9 cellular contexts compared by ENCODE assay signal in the genomic region with DNA sequence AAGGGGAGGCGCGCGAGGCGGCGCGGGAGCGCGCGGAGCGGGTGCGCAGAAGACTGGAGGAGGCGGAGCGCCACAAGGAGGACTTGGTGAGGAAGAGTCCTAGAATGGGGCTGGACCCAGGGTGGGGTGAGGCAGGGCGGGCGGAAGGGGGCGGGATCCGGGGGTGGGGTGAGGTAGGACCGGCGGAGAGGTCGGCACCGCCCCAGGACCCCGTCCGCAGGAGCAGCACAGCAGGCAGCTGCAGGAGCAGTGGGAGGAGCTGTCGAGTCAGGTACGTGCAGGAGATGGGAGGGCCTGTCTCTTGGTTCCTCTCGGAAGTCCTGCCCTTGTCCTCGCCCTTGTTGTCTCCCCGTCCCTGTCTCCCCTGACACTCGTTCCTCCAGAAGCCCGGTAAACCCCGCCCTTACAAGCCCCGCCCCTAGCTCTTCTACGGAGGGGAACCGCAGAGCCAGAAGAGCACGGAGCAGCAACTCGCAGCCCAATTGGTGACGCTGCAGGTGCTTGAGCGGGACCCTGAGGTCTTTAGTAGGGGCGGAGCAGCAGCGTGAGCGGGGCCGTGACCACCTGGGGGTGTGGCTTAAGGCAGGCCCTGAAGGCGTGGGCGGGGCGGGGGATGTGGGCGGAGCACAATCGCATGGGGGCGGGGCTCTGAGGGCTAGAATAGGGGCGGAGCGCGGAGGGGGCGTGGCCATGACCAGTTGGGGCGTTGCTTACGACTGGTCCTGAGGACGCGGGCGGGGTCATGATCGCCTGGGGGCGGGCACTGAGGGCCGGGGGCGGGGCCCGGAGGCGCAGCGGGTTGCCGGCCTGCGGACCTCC. TPM values are rescaled to one million over a fixed set of nuclear protein-coding genes. Genes with fewer than 3 reads are reported as not detected.
DNase-seq lines count a peak whose midpoint lies in the region; ATAC-seq and TF ChIP-seq lines count a peak whose summit lies in the region.
"Not testable (repeated sequence)": the region's sequence is repeated elsewhere in the genome, so short reads cannot be mapped to it uniquely, and the experiment has no call there.
"Had no signal": no experiment of that assay in that cellular context is flagged by ENCODE, and none has a peak within 500 bp of the region (broad histone marks: within the 10 kb centered on the region; RNA-seq: fewer than 3 reads in every experiment).

No MANE protein-coding gene starts in this region.

- in situ Hi-C loops in gastrocnemius medialis (cut with MboI; ENCODE audit: low sequenced_read_pairs in 4 of 4) = not testable (repeated sequence)

- peak overlapping the region in 1 of 4 donors; percentile 39 for H3K27ac ChIP-seq in gastrocnemius medialis
- H3K27ac ChIP-seq in testis = not testable (repeated sequence)

- WGBS in testis, 2 donors = no CpG with 5 or more reads among the region's 66 CpGs

- peak; percentile 79 for DNase-seq in LoVo (ENCODE audit: low spot score)
- DNase-seq in activated CD8-positive, alpha-beta T cell treated with anti-CD3 and anti-CD28 coated beads for 36 hours = peak; percentile 83
- DNase-seq in cardiac fibroblast (ENCODE audit: low read depth in 2 of 2) = peak; percentile 60 to 71
- DNase-seq in gastrocnemius medialis = peak; percentile 47 to 57
- DNase-seq in testis = peak; percentile 78

- H3K4me3 Mint-ChIP-seq in activated CD8-positive, alpha-beta T cell treated with anti-CD3 and anti-CD28 coated beads for 36 hours = not testable (repeated sequence)

- not testable (repeated sequence) for TF ChIP-seq CTCF in activated CD8-positive, alpha-beta T cell treated with anti-CD3 and anti-CD28 coated beads for 36 hours (IDR thresholded peaks at IDR 0.05); cardiac fibroblast (IDR thresholded peaks at IDR 0.05; ENCODE audit: low read depth, low read length); gastrocnemius medialis (IDR thresholded peaks at IDR 0.05 in 4 of 5, conservative IDR thresholded peaks at IDR 0.05 in 1 of 5); testis (IDR thresholded peaks at IDR 0.05)

- not testable (repeated sequence) for H3K36me3 Mint-ChIP-seq in activated CD8-positive, alpha-beta T cell treated with anti-CD3 and anti-CD28 coated beads for 36 hours (ENCODE audit: low read depth)

- not testable (repeated sequence) for TF ChIP-seq POLR2A in gastrocnemius medialis (IDR thresholded peaks at IDR 0.05); testis (IDR thresholded peaks at IDR 0.05)

- CTCF ChIA-PET in activated CD8-positive, alpha-beta T cell treated with anti-CD3 and anti-CD28 coated beads for 36 hours (lab: Charles Lee) = not testable (repeated sequence)

- not testable (repeated sequence) for H3K27me3 Mint-ChIP-seq in activated CD8-positive, alpha-beta T cell treated with anti-CD3 and anti-CD28 coated beads for 36 hours

- H3K27ac Mint-ChIP-seq in activated CD8-positive, alpha-beta T cell treated with anti-CD3 and anti-CD28 coated beads for 36 hours = not testable (repeated sequence)

- not testable (repeated sequence) for H3K27me3 ChIP-seq in gastrocnemius medialis, testis

- H3K4me3 ChIP-seq in cardiac fibroblast (replicated peaks in 1 of 2; ENCODE audit: low read depth in 2 of 2, low read length in 2 of 2); testis: not testable (repeated sequence)
- H3K4me3 ChIP-seq in iPS-18c (ENCODE audit: insufficient read depth, low read depth, low read length) = peak overlapping the region; percentile 31; the same call in 1 of the 2 replicates
- H3K4me3 ChIP-seq in gastrocnemius medialis = peak overlapping the region in 1 of 4 donors; percentile 54

- ATAC-seq in GM18520 (IDR thresholded peaks at IDR 0.05; ENCODE audit: unreplicated experiment) (peak; percentile 75), HG02678 (IDR thresholded peaks at IDR 0.05; ENCODE audit: unreplicated experiment) (peak; percentile 73), gastrocnemius medialis (peak; percentile 79 to 83)
- ATAC-seq in activated CD8-positive, alpha-beta T cell treated with anti-CD3 and anti-CD28 coated beads for 36 hours = peak; percentile 87

- H3K9me3 ChIP-seq in iPS-18c (ENCODE audit: control insufficient read depth, insufficient read depth, low read length); gastrocnemius medialis; testis: not testable (repeated sequence)

- intact Hi-C loops in activated CD8-positive, alpha-beta T cell treated with anti-CD3 and anti-CD28 coated beads for 36 hours (cut with micrococcal nuclease); gastrocnemius medialis (cut with DNase I; ENCODE audit: low total_unique reads); testis (cut with DNase I; ENCODE audit: low total_unique reads): not testable (repeated sequence)

- POLR2A ChIA-PET in activated CD8-positive, alpha-beta T cell treated with anti-CD3 and anti-CD28 coated beads for 36 hours (lab: Charles Lee) = not testable (repeated sequence)

- H3K36me3 ChIP-seq in gastrocnemius medialis; testis (ENCODE audit: low read depth, missing control alignments): not testable (repeated sequence)

- H3K9me3 Mint-ChIP-seq in activated CD8-positive, alpha-beta T cell treated with anti-CD3 and anti-CD28 coated beads for 36 hours = not testable (repeated sequence)

- not testable (repeated sequence) for H3K4me1 ChIP-seq in gastrocnemius medialis, testis

- H3K4me1 Mint-ChIP-seq in activated CD8-positive, alpha-beta T cell treated with anti-CD3 and anti-CD28 coated beads for 36 hours (ENCODE audit: low read depth) = not testable (repeated sequence)

RNA-seq across cellular contexts. Expression of a gene that starts 1.2 kb away (rescaled TPM):
- total RNA-seq in activated CD8-positive, alpha-beta T cell treated with anti-CD3 and anti-CD28 coated beads for 36 hours = 1 to 10 TPM; 1.2 to 2.1 TPM
- total RNA-seq in gastrocnemius medialis (under 1 TPM in 1 of 4 donors, not detected in 3; 0.81 TPM), testis (10 to 100 TPM; 42.0 to 79.9 TPM)
- 56.9 TPM for polyA plus RNA-seq in testis (ENCODE audit: insufficient read depth, low read depth, low replicate concordance)
- total RNA-seq: vagina had no signal

RNA-seq across cellular contexts. Expression of a gene that starts 10.8 kb away (rescaled TPM):
- total RNA-seq in activated CD8-positive, alpha-beta T cell treated with anti-CD3 and anti-CD28 coated beads for 36 hours = not detected
- total RNA-seq in gastrocnemius medialis (not detected), testis (under 1 TPM in 1 of 2 donors, not detected in 1; 0.68 TPM)
- polyA plus RNA-seq in testis (ENCODE audit: insufficient read depth, low read depth, low replicate concordance) = 1.5 TPM
- total RNA-seq: vagina had no signal

Comparison
In these comparisons a context has a peak if more than half of its experiments do, and no peak if none do; other contexts are left out.
1. RNA of a gene that starts 1.2 kb away (total RNA-seq): 42.0 to 79.9 TPM in testis; 1.2 to 2.1 TPM in activated CD8-positive, alpha-beta T cell treated with anti-CD3 and anti-CD28 coated beads for 36 hours and 0.81 TPM in gastrocnemius medialis; every median in the first group is over 10 times any median in the second.
2. Peak in every context shown above with its lines, with median percentiles within 50 percentile points of each other: ATAC-seq and DNase-seq.